9 cellular contexts compared by ENCODE assay signal in the genomic region with DNA sequence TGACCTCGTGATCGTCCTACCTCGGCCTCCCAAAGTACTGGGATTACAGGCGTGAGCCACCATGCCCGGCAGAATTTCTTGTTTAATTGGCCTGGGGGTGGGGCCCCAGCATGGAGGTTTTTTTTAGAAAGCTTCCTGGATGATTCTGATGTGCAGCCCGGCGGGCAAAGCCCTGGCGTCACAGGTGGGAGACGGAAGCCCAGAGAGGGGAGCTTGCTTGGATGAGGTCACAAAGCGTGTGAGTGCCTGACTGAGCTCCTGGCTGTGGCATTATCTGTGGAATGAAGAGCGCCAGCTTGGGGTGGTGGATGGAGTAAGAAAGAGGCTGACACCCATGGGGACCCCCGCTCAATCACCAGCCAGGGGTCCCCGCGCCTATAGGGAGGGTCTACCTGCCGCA. TPM values are rescaled to one million over a fixed set of nuclear protein-coding genes. Genes with fewer than 3 reads are reported as not detected.
DNase-seq lines count a peak whose midpoint lies in the region; ATAC-seq, FAIRE-seq and TF ChIP-seq lines count a peak whose summit lies in the region.
"Had no signal": no experiment of that assay in that cellular context is flagged by ENCODE, and none has a peak within 500 bp of the region (broad histone marks: within the 10 kb centered on the region; RNA-seq: fewer than 3 reads in every experiment).

No MANE protein-coding gene starts in this region.

- H3K27ac Mint-ChIP-seq in Calu3 (ENCODE audit: unreplicated experiment): peak overlapping the region; percentile 95

- no peaks in the 10 kb centered on the region for H3K9me3 ChIP-seq in mammary epithelial cell (replicated peaks; ENCODE audit: insufficient read depth, low read length)
- H3K9me3 ChIP-seq in neuronal stem cell (replicated peaks in 1 of 2; ENCODE audit: control insufficient read depth in 2 of 2, insufficient read depth in 1 of 2, low read depth in 1 of 2, low read length in 2 of 2): no peaks in the 10 kb centered on the region
- no peaks in the 10 kb centered on the region for H3K9me3 ChIP-seq in small intestine (ENCODE audit: control insufficient read depth, low read depth)

- H3K14ac ChIP-seq in neuronal stem cell (ENCODE audit: low read length): peak overlapping the region; percentile 94

- peak overlapping the region; percentile 69 for H3K23ac ChIP-seq in neuronal stem cell (ENCODE audit: low read depth, low read length, poor library complexity)

- FAIRE-seq in small intestine (lab: Jason Lieb, UNC): no peak

- H3K27ac ChIP-seq in mammary epithelial cell (ENCODE audit: insufficient read depth, low read depth, low read length) (no peak overlapping the region), neuronal stem cell (replicated peaks; ENCODE audit: low read length) (no peak overlapping the region), small intestine (ENCODE audit: low read depth in 1 of 2, low read length in 1 of 2) (peak overlapping the region in 1 of 2 donors; percentile 69)

- peak overlapping the region; percentile 56 for H3K4me3 Mint-ChIP-seq in Calu3 (ENCODE audit: low read depth, unreplicated experiment)

- no peak overlapping the region for H3K4me3 ChIP-seq in mammary epithelial cell (replicated peaks in 1 of 3; ENCODE audit: insufficient read depth in 1 of 3, low read depth in 2 of 3, low read length in 3 of 3)
- H3K4me3 ChIP-seq in neuronal stem cell (ENCODE audit: low read length in 2 of 2): no peak overlapping the region
- H3K4me3 ChIP-seq in small intestine (ENCODE audit: low read depth in 1 of 2, low read length in 2 of 2): no peak overlapping the region

- H4K91ac ChIP-seq in neuronal stem cell (ENCODE audit: low read depth, low read length, poor library complexity): no peak overlapping the region

- WGBS in mammary epithelial cell (ENCODE audit: low coverage, missing lambda C conversion rate): 98% methylated on average over 15 of the region's 15 CpGs
- WGBS in neuronal stem cell (ENCODE audit: extremely low coverage in 2 of 2, insufficient read length in 2 of 2, insufficient replicate concordance in 1 of 2), 2 donors: no CpG with 5 or more reads among the region's 15 CpGs
- WGBS in small intestine, 3 donors: 80 to 88% (median 87%) methylated on average over 15 of the region's 15 CpGs

- dilution Hi-C loops in mammary epithelial cell (cut with HindIII; ENCODE audit: low sequenced_read_pairs): loop anchor here (10.0 kb wide), 1 partner anchor 81 kb away; no protein-coding TSS in a partner anchor

- peaks cover 86% of the 10 kb centered on the region for H3K36me3 Mint-ChIP-seq in Calu3 (ENCODE audit: insufficient read depth, unreplicated experiment)

- H2AK5ac ChIP-seq in neuronal stem cell (ENCODE audit: low read depth, low read length): peak overlapping the region; percentile 96

- CTCF ChIA-PET in Calu3 (lab: Charles Lee) (interaction anchor here (0.7 to 2.9 kb wide), 5 partner anchors 14 to 175 kb away, joined by 3 to 12 read pairs (median 5); no protein-coding TSS in a partner anchor), mammary epithelial cell (lab: Charles Lee; ENCODE audit: low non-redundant PET) (interaction anchor here (0.6 kb wide), 1 partner anchor 131 kb away, joined by 4 read pairs; no protein-coding TSS in a partner anchor)

- peak overlapping the region; percentile 68 for H3K18ac ChIP-seq in neuronal stem cell (ENCODE audit: low read length)

- TF ChIP-seq CTCF in Calu3 (IDR thresholded peaks at IDR 0.05; ENCODE audit: unreplicated experiment) (no peak), mammary epithelial cell (conservative IDR thresholded peaks at IDR 0.05 in 1 of 2, IDR thresholded peaks at IDR 0.05 in 1 of 2; ENCODE audit: extremely low read depth in 1 of 2, insufficient read depth in 1 of 2, low read depth in 1 of 2, low read length in 2 of 2) (no peak)

- no peaks in the 10 kb centered on the region for H3K27me3 Mint-ChIP-seq in Calu3 (ENCODE audit: unreplicated experiment)

- no peak overlapping the region for H3K9ac ChIP-seq in mammary epithelial cell (ENCODE audit: insufficient read depth, low read length)
- H3K9ac ChIP-seq in neuronal stem cell (ENCODE audit: low read depth, low read length, poor library complexity): no peak overlapping the region

- no peaks in the 10 kb centered on the region for H3K9me3 Mint-ChIP-seq in Calu3 (ENCODE audit: low read depth, unreplicated experiment)

- H3K27me3 ChIP-seq in mammary epithelial cell (ENCODE audit: insufficient read depth, low read length): no peaks in the 10 kb centered on the region
- no peaks in the 10 kb centered on the region for H3K27me3 ChIP-seq in neuronal stem cell (ENCODE audit: control insufficient read depth in 3 of 3, insufficient read depth in 3 of 3, low read depth in 1 of 3, low read length in 3 of 3)
- H3K27me3 ChIP-seq in small intestine (ENCODE audit: control insufficient read depth in 2 of 2, insufficient read depth in 2 of 2, low read length in 2 of 2): no peaks in the 10 kb centered on the region

- H2BK12ac ChIP-seq in neuronal stem cell (ENCODE audit: low read length): no peak overlapping the region

- peaks cover 9% of the 10 kb centered on the region for H3K79me1 ChIP-seq in neuronal stem cell (ENCODE audit: low read depth, low read length)

- H3K4me1 ChIP-seq in mammary epithelial cell (ENCODE audit: insufficient read depth, low read length) (peaks cover 52% of the 10 kb centered on the region), neuronal stem cell (ENCODE audit: control insufficient read depth in 2 of 2, insufficient read depth in 1 of 2, low read depth in 1 of 2, low read length in 2 of 2) (peaks cover 47 to 57% of the 10 kb centered on the region in 2 donors), small intestine (ENCODE audit: control insufficient read depth in 2 of 2, insufficient read depth in 1 of 2, low read depth in 1 of 2, low read length in 1 of 2) (peaks cover 4 to 5% of the 10 kb centered on the region in 2 donors)

- H3K36me3 ChIP-seq in mammary epithelial cell (ENCODE audit: insufficient read depth, low read length) (no peaks in the 10 kb centered on the region), neuronal stem cell (replicated peaks in 1 of 2; ENCODE audit: control insufficient read depth in 2 of 2, insufficient read depth in 2 of 2, low read length in 2 of 2) (no peaks in the 10 kb centered on the region), small intestine (ENCODE audit: control insufficient read depth in 2 of 2, insufficient read depth in 2 of 2, low read length in 2 of 2) (peaks cover 0 to 5% of the 10 kb centered on the region in 2 donors)

- no peak for ATAC-seq in HG02884 (IDR thresholded peaks at IDR 0.05; ENCODE audit: unreplicated experiment)

- H4K20me1 ChIP-seq in mammary epithelial cell (ENCODE audit: insufficient read depth, low read length): no peaks in the 10 kb centered on the region

- BruUV-seq in Calu3 (replicated peaks; lab: Mats Ljungman, UMichigan) (no TSS peak), mammary epithelial cell (replicated peaks; lab: Mats Ljungman, UMichigan) (no TSS peak)

- intact Hi-C loops in Calu3 (cut with micrococcal nuclease; ENCODE audit: unreplicated experiment): no loop called here
- intact Hi-C loops in mammary epithelial cell (cut with micrococcal nuclease): loop anchor here (10.0 kb wide), 1 partner anchor 611 kb away; no protein-coding TSS in a partner anchor

- H2AFZ ChIP-seq in mammary epithelial cell (ENCODE audit: low read depth, low read length) (no peak overlapping the region), neuronal stem cell (ENCODE audit: low read length) (no peak overlapping the region)

- H3K4me1 Mint-ChIP-seq in Calu3 (ENCODE audit: low read depth, unreplicated experiment): peaks cover 56% of the 10 kb centered on the region

- H2BK5ac ChIP-seq in neuronal stem cell (ENCODE audit: low read length): no peak overlapping the region

- H3K4me2 ChIP-seq in mammary epithelial cell (ENCODE audit: insufficient read depth, low read depth, low read length): peak overlapping the region; percentile 44
- H3K4me2 ChIP-seq in neuronal stem cell (ENCODE audit: insufficient read depth, low read length, poor library complexity, severe bottlenecking): no peak overlapping the region

- H3K4ac ChIP-seq in neuronal stem cell (ENCODE audit: low read length): peak overlapping the region; percentile 53

- H2BK120ac ChIP-seq in neuronal stem cell (ENCODE audit: low read depth, low read length): no peak overlapping the region

- in situ Hi-C loops in mammary epithelial cell (cut with MboI; ENCODE audit: low sequenced_read_pairs in 2 of 2): no loop called here

- peaks cover 14% of the 10 kb centered on the region for H3K79me2 ChIP-seq in mammary epithelial cell (ENCODE audit: insufficient read depth, low read length)

- DNase-seq in Calu3 (peak; percentile 52), mammary epithelial cell (no peak), neuronal stem cell (ENCODE audit: low spot score) (no peak), small intestine (no peak), midbrain (lab: John Stamatoyannopoulos, UW) (no peak)
- DNase-seq: DND-41, NCI-H446 treated with DMSO at 0.1 percent for 48 hours, retina had no signal

- H2BK15ac ChIP-seq in neuronal stem cell (ENCODE audit: low read length): peak overlapping the region; percentile 57

- H4K8ac ChIP-seq in neuronal stem cell (ENCODE audit: low read depth, low read length): no peak overlapping the region

RNA-seq across cellular contexts. Expression of a gene that starts 4.1 kb away (rescaled TPM):
- total RNA-seq in Calu3 (2022): 18.1 and 22.4 TPM in 2 replicates
- 10 to 100 TPM in 1 of 2 donors, 1 to 10 TPM in 1; 5.0 to 25.5 TPM for total RNA-seq in mammary epithelial cell
- 1.9 TPM for polyA plus RNA-seq in mammary epithelial cell
- polyA minus RNA-seq in mammary epithelial cell: 0.67 TPM
- 7.8 TPM for polyA plus RNA-seq in neuronal stem cell (2013, experiment 1 of 2)
- 7.6 TPM for polyA plus RNA-seq in neuronal stem cell (2013, experiment 2 of 2)
- 10 to 100 TPM in 1 of 3 donors, under 1 TPM in 2; 0.45 to 11.4 (median 0.81) TPM for polyA plus RNA-seq in small intestine

RNA-seq across cellular contexts. Expression of a gene that starts 24.6 kb away (rescaled TPM):
- total RNA-seq in Calu3 (2022) (72.7 and 85.3 TPM in 2 replicates), mammary epithelial cell (10 to 100 TPM; 20.3 to 62.1 TPM)
- polyA plus RNA-seq in mammary epithelial cell (41.2 TPM), small intestine (10 to 100 TPM; 63.0 to 98.4 (median 76.0) TPM)
- 3.8 TPM for polyA minus RNA-seq in mammary epithelial cell
- polyA plus RNA-seq in neuronal stem cell (2013, experiment 1 of 2): 76.9 TPM
- polyA plus RNA-seq in neuronal stem cell (2013, experiment 2 of 2): 74.7 TPM

RNA-seq across cellular contexts. Expression of a gene that starts 40.7 kb away (rescaled TPM):
- total RNA-seq in Calu3 (2022) (49.7 and 51.0 TPM in 2 replicates), mammary epithelial cell (10 to 100 TPM; 10.7 to 26.0 TPM)
- polyA plus RNA-seq in mammary epithelial cell (8.8 TPM), small intestine (10 to 100 TPM; 27.3 to 49.2 (median 35.1) TPM)
- polyA minus RNA-seq in mammary epithelial cell: 36.2 TPM
- polyA plus RNA-seq in neuronal stem cell (2013, experiment 1 of 2): 8.9 TPM
- polyA plus RNA-seq in neuronal stem cell (2013, experiment 2 of 2): 10.3 TPM

RNA-seq across cellular contexts. Expression of a gene that starts 50.0 kb away (rescaled TPM):
- total RNA-seq in Calu3 (2022): 93.1 and 99.2 TPM in 2 replicates
- 10 to 100 TPM; 52.7 to 70.4 TPM for total RNA-seq in mammary epithelial cell
- polyA plus RNA-seq in mammary epithelial cell: 55.6 TPM
- polyA minus RNA-seq in mammary epithelial cell: 76.3 TPM
- 34.6 TPM for polyA plus RNA-seq in neuronal stem cell (2013, experiment 1 of 2)
- 34.4 TPM for polyA plus RNA-seq in neuronal stem cell (2013, experiment 2 of 2)
- 10 to 100 TPM; 26.7 to 71.4 (median 31.1) TPM for polyA plus RNA-seq in small intestine

RNA-seq across cellular contexts. Expression of a gene that starts 59.9 kb away (rescaled TPM):
- total RNA-seq in Calu3 (2022): 22.1 and 24.5 TPM in 2 replicates
- total RNA-seq in mammary epithelial cell: 10 to 100 TPM in 1 of 2 donors, 1 to 10 TPM in 1; 3.3 to 13.5 TPM
- polyA plus RNA-seq in mammary epithelial cell: 3.6 TPM
- 10.4 TPM for polyA minus RNA-seq in mammary epithelial cell
- polyA plus RNA-seq in neuronal stem cell (2013, experiment 1 of 2): 7.6 TPM
- polyA plus RNA-seq in neuronal stem cell (2013, experiment 2 of 2): 7.9 TPM
- polyA plus RNA-seq in small intestine: 1 to 10 TPM in 2 of 3 donors, under 1 TPM in 1; 0.22 to 3.6 (median 1.1) TPM
